Comparison of ENCODE assay signal across 20 cellular contexts in genomic region chr1:219209578-219209977, GRCh38. TPM values are rescaled to one million over a fixed set of nuclear protein-coding genes. Genes with fewer than 3 reads are reported as not detected.
DNase-seq lines count a peak whose midpoint lies in the region; ATAC-seq, FAIRE-seq and TF ChIP-seq lines count a peak whose summit lies in the region.
"Had no signal": no experiment of that assay in that cellular context is flagged by ENCODE, and none has a peak within 500 bp of the region (broad histone marks: within the 10 kb centered on the region; RNA-seq: fewer than 3 reads in every experiment).

No MANE protein-coding gene starts in this region.

- peaks cover 3% of the 10 kb centered on the region; the same call in 1 of the 2 replicates for H3K9me1 ChIP-seq in IMR-90 (ENCODE audit: insufficient read depth, low read length)

- peaks cover 3% of the 10 kb centered on the region in 2 experiments; a peak in 1 of 4 replicates for H3K79me1 ChIP-seq in IMR-90 (ENCODE audit: low read depth in 1 of 2, low read length in 2 of 2)
- H3K79me1 ChIP-seq in mesendoderm (ENCODE audit: low read length) = no peaks in the 10 kb centered on the region

- CTCF ChIA-PET in IMR-90 (lab: Yijun Ruan, JAX) = no interaction called here

- in situ Hi-C loops in IMR-90 (cut with MboI; ENCODE audit: low sequenced_read_pairs) (loop anchor here (10.0 kb wide), 2 partner anchors 175 to 355 kb away; no protein-coding TSS in a partner anchor), brain microvascular endothelial cell (cut with HindIII; ENCODE audit: low pct_ligation_motif_present, low sequenced_read_pairs) (no loop called here)

- 0 out of 2 replicates have a peak overlapping the region, but pooled peaks have one; percentile 53 for H2BK20ac ChIP-seq in IMR-90 (ENCODE audit: low read depth, low read length)

- no peak overlapping the region for H3K56ac ChIP-seq in IMR-90 (ENCODE audit: extremely low read depth, insufficient read depth, low read length)
- H3K56ac ChIP-seq in mesendoderm (ENCODE audit: low read length) = no peak overlapping the region

- H3K9me3 ChIP-seq in IMR-90 (ENCODE audit: control insufficient read depth, insufficient read depth, low read length) = no peaks in the 10 kb centered on the region

- peaks cover 2% of the 10 kb centered on the region for H3K4me1 ChIP-seq in IMR-90 (ENCODE audit: control insufficient read depth, insufficient read depth, low read length)
- no peaks in the 10 kb centered on the region for H3K4me1 ChIP-seq in mesendoderm (ENCODE audit: control insufficient read depth, low read depth, low read length)

- H3K4ac ChIP-seq in IMR-90 (ENCODE audit: low read depth, low read length) = peak overlapping the region; percentile 45; the same call in 1 of the 2 replicates
- no peak overlapping the region for H3K4ac ChIP-seq in mesendoderm (ENCODE audit: low read depth, low read length)

- intact Hi-C loops in IMR-90 (cut with micrococcal nuclease) = loop anchor here (5.0 to 10.0 kb wide), 5 partner anchors 205 to 875 kb away; no protein-coding TSS in a partner anchor

- 0 out of 2 replicates have a peak overlapping the region, but pooled peaks have one; percentile 6 for H3K14ac ChIP-seq in IMR-90 (replicated peaks; ENCODE audit: low read depth, low read length)

- H4K5ac ChIP-seq in IMR-90 (ENCODE audit: low read depth, low read length) = no peak overlapping the region; the same call in 1 of the 2 replicates
- no peak overlapping the region for H4K5ac ChIP-seq in mesendoderm (ENCODE audit: low read length)

- H3K36me3 ChIP-seq in IMR-90 (ENCODE audit: control insufficient read depth, insufficient read depth, low read length) (no peaks in the 10 kb centered on the region), brain microvascular endothelial cell (replicated peaks) (no peaks in the 10 kb centered on the region), mesendoderm (ENCODE audit: control insufficient read depth, insufficient read depth, low read length) (no peaks in the 10 kb centered on the region)

- H2BK15ac ChIP-seq in IMR-90 (ENCODE audit: low read depth, low read length) = no peak overlapping the region
- H2BK15ac ChIP-seq in mesendoderm (replicated peaks; ENCODE audit: low read depth) = no peak overlapping the region

- H2BK120ac ChIP-seq in IMR-90 (ENCODE audit: low read depth, low read length) = peak overlapping the region; percentile 30; the same call in 1 of the 2 replicates
- H2BK120ac ChIP-seq in mesendoderm (ENCODE audit: low read depth, low read length) = no peak overlapping the region

- H2AFZ ChIP-seq in IMR-90 (replicated peaks; ENCODE audit: low read length, poor library complexity) = no peak overlapping the region
- H2AFZ ChIP-seq: GM23338 had no signal

- peak; percentile 46 for FAIRE-seq in D721Med (lab: Jason Lieb, UNC)
- FAIRE-seq: K562 had no signal

- peak overlapping the region; percentile 10; the same call in 1 of the 2 replicates for H3K18ac ChIP-seq in IMR-90 (ENCODE audit: low read depth, low read length)
- no peak overlapping the region for H3K18ac ChIP-seq in mesendoderm (ENCODE audit: low read length)

- H2BK5ac ChIP-seq in IMR-90 (ENCODE audit: low read depth, low read length, poor library complexity, severe bottlenecking) (peak overlapping the region; percentile 70), mesendoderm (ENCODE audit: low read length) (no peak overlapping the region)

- ATAC-seq in IMR-90 (ENCODE audit: low read depth) (peak; percentile 51; the same call in 1 of the 2 replicates), HG03469 (IDR thresholded peaks at IDR 0.05; ENCODE audit: unreplicated experiment) (no peak)
- ATAC-seq: GM23338, HCT116, K562 had no signal

- TF ChIP-seq CTCF in D721Med (IDR thresholded peaks at IDR 0.05; ENCODE audit: insufficient read depth, missing control alignments) = no peak
- no peak for TF ChIP-seq CTCF in IMR-90 (conservative IDR thresholded peaks at IDR 0.05; ENCODE audit: low read depth, low read length)
- no peak for TF ChIP-seq CTCF in brain microvascular endothelial cell (IDR thresholded peaks at IDR 0.05; ENCODE audit: low read depth, low read length, missing control alignments)

- H2AK5ac ChIP-seq in IMR-90 (ENCODE audit: low read depth, low read length) (peak overlapping the region; percentile 71), mesendoderm (ENCODE audit: low read length) (no peak overlapping the region)

- TF ChIP-seq POLR2A in IMR-90 (IDR thresholded peaks at IDR 0.05; ENCODE audit: low read depth, low read length) = no peak

- H3K27me3 ChIP-seq in IMR-90 (ENCODE audit: control insufficient read depth, insufficient read depth, low read length) (no peaks in the 10 kb centered on the region), brain microvascular endothelial cell (replicated peaks) (no peaks in the 10 kb centered on the region), mesendoderm (ENCODE audit: insufficient read depth, low read length, poor library complexity) (no peaks in the 10 kb centered on the region)

- no peak for DNase-seq in D721Med (ENCODE audit: insufficient read length, low spot score)
- DNase-seq in IMR-90 = no peak
- peak; percentile 53 for DNase-seq in brain microvascular endothelial cell
- DNase-seq in mesendoderm = peak; percentile 80
- no peak for DNase-seq in CD1c-positive myeloid dendritic cell (ENCODE audit: extremely low spot score)
- DNase-seq in NCI-H187 (lab: John Stamatoyannopoulos, UW) = no peak
- DNase-seq: C1 segment of cervical spinal cord, DND-41, GDM1, NCI-H1092 treated with DMSO at 0.1 percent for 48 hours, NCI-H146, NCI-H2081 treated with DMSO at 0.1 percent for 48 hours, NCI-H510A treated with DMSO at 0.1 percent for 48 hours, NCI-H82, OCI-M1, RPMI8226 had no signal

- H4K8ac ChIP-seq in IMR-90 (ENCODE audit: low read depth in 2 of 2, low read length in 2 of 2) (no peak overlapping the region), mesendoderm (ENCODE audit: low read depth, low read length) (no peak overlapping the region)

- H3K79me2 ChIP-seq in mesendoderm (ENCODE audit: control insufficient read depth, insufficient read depth, low read length) = no peaks in the 10 kb centered on the region

- H3K4me3 ChIP-seq in IMR-90 (ENCODE audit: insufficient read depth, low read depth, low read length) (no peak overlapping the region), brain microvascular endothelial cell (ENCODE audit: low read depth, low read length) (no peak overlapping the region), mesendoderm (ENCODE audit: low read length) (no peak overlapping the region)
- H3K4me3 ChIP-seq: GM23338, K562 had no signal

- TF ChIP-seq RAD21 in IMR-90 (IDR thresholded peaks at IDR 0.05; ENCODE audit: low read length) = no peak

- H4K91ac ChIP-seq in IMR-90 (ENCODE audit: insufficient read depth, low read depth, low read length) = peak overlapping the region; percentile 60

- H3K9ac ChIP-seq in IMR-90 (ENCODE audit: low read depth, low read length) (0 out of 2 replicates have a peak overlapping the region, but pooled peaks have one; percentile 36), mesendoderm (ENCODE audit: low read length) (no peak overlapping the region)

- BruUV-seq in IMR-90 (replicated peaks; lab: Mats Ljungman, UMichigan) = no TSS peak

- H3K4me2 ChIP-seq in IMR-90 (ENCODE audit: low read depth, low read length) (no peak overlapping the region), mesendoderm (ENCODE audit: low read length) (no peak overlapping the region)
- H3K4me2 ChIP-seq: GM23338 had no signal

- POLR2A ChIA-PET in IMR-90 (lab: Charles Lee; ENCODE audit: unreplicated experiment) = no interaction called here

- no peak overlapping the region for H3K23ac ChIP-seq in IMR-90 (ENCODE audit: low read depth, low read length)
- no peak overlapping the region for H3K23ac ChIP-seq in mesendoderm (ENCODE audit: low read length)

- no peaks in the 10 kb centered on the region for H4K20me1 ChIP-seq in IMR-90 (ENCODE audit: insufficient read depth, low read length)

- dilution Hi-C loops in IMR-90 (cut with HindIII; ENCODE audit: low sequenced_read_pairs, unreplicated experiment) = no loop called here

- H3K27ac ChIP-seq in IMR-90 (ENCODE audit: insufficient read depth, low read length) (peak overlapping the region; percentile 55; the same call in 1 of the 2 replicates), brain microvascular endothelial cell (peak overlapping the region; percentile 36), mesendoderm (ENCODE audit: low read depth, low read length) (no peak overlapping the region)

- H2AK9ac ChIP-seq in IMR-90 (replicated peaks; ENCODE audit: low read depth, low read length, poor library complexity) = no peak overlapping the region

- WGBS in IMR-90 (ENCODE audit: extremely low coverage in 2 of 2, insufficient read length in 1 of 2), 2 experiments = no CpG with 5 or more reads among the region's 2 CpGs
- WGBS in mesendoderm (ENCODE audit: extremely low coverage, insufficient coverage, low lambda C conversion rate) = no CpG with 5 or more reads among the region's 2 CpGs

TF ChIP-seq in IMR-90, 13 proteins besides CTCF, POLR2A, EP300 and RAD21 (continues in another document):
- TF ChIP-seq RCOR1 (IDR thresholded peaks at IDR 0.05; ENCODE audit: insufficient replicate concordance, low read length) (no peak), NFE2L2 (IDR thresholded peaks at IDR 0.05; ENCODE audit: low read depth, low read length) (no peak), MXI1 (IDR thresholded peaks at IDR 0.05; ENCODE audit: borderline replicate concordance, low read depth, low read length) (no peak), MAZ (IDR thresholded peaks at IDR 0.05; ENCODE audit: borderline replicate concordance, low read depth, low read length) (no peak), CEBPB (IDR thresholded peaks at IDR 0.05; ENCODE audit: low read depth, low read length) (no peak), MAFK (IDR thresholded peaks at IDR 0.05; ENCODE audit: low read depth, low read length) (no peak), SMC3 (IDR thresholded peaks at IDR 0.05; ENCODE audit: low read depth, low read length) (no peak), FOS (IDR thresholded peaks at IDR 0.05; ENCODE audit: low read depth, low read length) (no peak)
- TF ChIP-seq, protein P1, sequence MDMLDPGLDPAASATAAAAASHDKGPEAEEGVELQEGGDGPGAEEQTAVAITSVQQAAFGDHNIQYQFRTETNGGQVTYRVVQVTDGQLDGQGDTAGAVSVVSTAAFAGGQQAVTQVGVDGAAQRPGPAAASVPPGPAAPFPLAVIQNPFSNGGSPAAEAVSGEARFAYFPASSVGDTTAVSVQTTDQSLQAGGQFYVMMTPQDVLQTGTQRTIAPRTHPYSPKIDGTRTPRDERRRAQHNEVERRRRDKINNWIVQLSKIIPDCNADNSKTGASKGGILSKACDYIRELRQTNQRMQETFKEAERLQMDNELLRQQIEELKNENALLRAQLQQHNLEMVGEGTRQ (IDR thresholded peaks at IDR 0.05; ENCODE audit: low read depth, low read length) = no peak

RNA-seq across cellular contexts. Expression of gene LYPLAL1, which starts 35.9 kb away (rescaled TPM):
- 4.8 and 11.4 TPM in 2 replicates for total RNA-seq in IMR-90 (2012; rRNA removed)
- 6.3 and 7.5 TPM in 2 replicates for polyA plus RNA-seq in IMR-90 (2012; rRNA removed)
- 1.7 and 2.5 TPM in 2 replicates for polyA plus RNA-seq in IMR-90 (2012; cell fraction: cytosol; rRNA removed)
- 1.8 and 14.4 TPM in 2 replicates for polyA plus RNA-seq in IMR-90 (2012; cell fraction: nucleus; rRNA removed; ENCODE audit: low replicate concordance)
- polyA plus RNA-seq in mesendoderm (2013, experiment 1 of 2) = 17.7 TPM
- polyA plus RNA-seq in mesendoderm (2013, experiment 2 of 2) = 17.4 TPM

Comparison
In these comparisons a context has a peak if more than half of its experiments do, and no peak if none do; other contexts are left out.
1. DNase-seq: peak in brain microvascular endothelial cell (single experiment) and mesendoderm (single experiment); none in D721Med (single experiment), IMR-90 (single experiment), CD1c-positive myeloid dendritic cell (single experiment) and NCI-H187 (0 of 2).